In genomic region chr5:375336-375920, GRCh38 we compare ENCODE assay signal across 13 cellular contexts. TPM values are rescaled to one million over a fixed set of nuclear protein-coding genes. Genes with fewer than 3 reads are reported as not detected.
DNase-seq lines count a peak whose midpoint lies in the region; ATAC-seq and TF ChIP-seq lines count a peak whose summit lies in the region.
"Had no signal": no experiment of that assay in that cellular context is flagged by ENCODE, and none has a peak within 500 bp of the region (broad histone marks: within the 10 kb centered on the region; RNA-seq: fewer than 3 reads in every experiment).

No MANE protein-coding gene starts in this region.

- H3K9me3 Mint-ChIP-seq in H9, result no peaks in the 10 kb centered on the region
- H3K9me3 Mint-ChIP-seq in activated naive CD4-positive, alpha-beta T cell treated with anti-CD3 and anti-CD28 coated beads, Interleukin-2, amount 50 U/mL, for 72 hours, result no peaks in the 10 kb centered on the region
- H3K9me3 Mint-ChIP-seq: CD8-positive, alpha-beta T cell had no signal

- no peak overlapping the region for H4K91ac ChIP-seq in H9 (ENCODE audit: insufficient read length, low read depth, low read length)

- no peak overlapping the region for H2BK12ac ChIP-seq in H9 (ENCODE audit: insufficient read length, low read depth, low read length)

- peaks cover 30 to 50% (median 36%) of the 10 kb centered on the region in 11 experiments for H3K27me3 ChIP-seq in BLaER1 treated with 17β-estradiol and CSF1 and Interleukin-3, amounts not matched to agents 10 nM and 100 nM
- peaks cover 2% of the 10 kb centered on the region; the same call in 1 of the 2 replicates for H3K27me3 ChIP-seq in H9 (ENCODE audit: insufficient read depth, low read length)

- H3K27ac ChIP-seq in BLaER1 treated with 17β-estradiol and CSF1 and Interleukin-3, amounts not matched to agents 10 nM and 100 nM, result peak overlapping the region in 2 of 11 experiments; percentile 73 to 74; a peak in 2 of 22 replicates
- no peak overlapping the region for H3K27ac ChIP-seq in H9 (ENCODE audit: insufficient read length, low read depth, low read length)
- H3K27ac ChIP-seq: epithelial cell of prostate, WERI-Rb-1 had no signal

- H3K36me3 ChIP-seq in BLaER1 treated with 17β-estradiol and CSF1 and Interleukin-3, amounts not matched to agents 10 nM and 100 nM, result no peaks in the 10 kb centered on the region
- H3K36me3 ChIP-seq in mucosa of descending colon (ENCODE audit: low read depth), result no peaks in the 10 kb centered on the region
- H3K36me3 ChIP-seq: HAP-1, WERI-Rb-1 had no signal

- H2BK15ac ChIP-seq in H9 (ENCODE audit: low read depth, low read length), result no peak overlapping the region

- no peak overlapping the region for H3K4me3 Mint-ChIP-seq in H9

- H2BK5ac ChIP-seq in H9 (ENCODE audit: insufficient read length, low read length), result no peak overlapping the region

- H3K27me3 Mint-ChIP-seq in H9 (ENCODE audit: low read depth), result peaks cover 36% of the 10 kb centered on the region

- peaks cover 5 to 11% of the 10 kb centered on the region in 2 experiments for H3K4me1 Mint-ChIP-seq in H9

- no peak overlapping the region for H3K18ac ChIP-seq in H9 (ENCODE audit: insufficient read length, low read depth, low read length)

- no peaks in the 10 kb centered on the region for H3K79me2 ChIP-seq in H9 (ENCODE audit: insufficient read depth, low read length)

- H3K27ac Mint-ChIP-seq in H9, result peak overlapping the region in 1 of 3 experiments; percentile 70; a peak in 1 of 7 replicates
- peak overlapping the region; percentile 95 to 97 for H3K27ac Mint-ChIP-seq in activated naive CD4-positive, alpha-beta T cell treated with anti-CD3 and anti-CD28 coated beads, Interleukin-2, amount 50 U/mL, for 72 hours
- H3K27ac Mint-ChIP-seq: CD8-positive, alpha-beta T cell had no signal

- no peak overlapping the region for H3K56ac ChIP-seq in H9 (ENCODE audit: insufficient read length, low read depth, low read length)

- H2AK5ac ChIP-seq in H9 (ENCODE audit: insufficient read length, low read length), result no peak overlapping the region

- peaks cover 5% of the 10 kb centered on the region for H3K23me2 ChIP-seq in H9 (ENCODE audit: insufficient read length, low read depth, low read length, poor library complexity, severe bottlenecking)

- no peak overlapping the region for H3K4ac ChIP-seq in H9 (ENCODE audit: low read depth, low read length)

- DNase-seq in H9, result peak; percentile 12
- DNase-seq in activated naive CD4-positive, alpha-beta T cell treated with anti-CD3 and anti-CD28 coated beads, Interleukin-2, amount 50 U/mL, for 72 hours (ENCODE audit: low spot score in 2 of 2), result peak in 1 of 2 donors; percentile 54
- peak in 2 of 3 donors; percentile 0 to 17 for DNase-seq in mucosa of descending colon
- DNase-seq in NCI-H2196 treated with DMSO at 0.1 percent for 48 hours (lab: John Stamatoyannopoulos, UW; ENCODE audit: unreplicated experiment), result no peak
- DNase-seq in NCI-H345 (lab: John Stamatoyannopoulos, UW), result no peak
- no peak for DNase-seq in anterior cingulate cortex (lab: John Stamatoyannopoulos, UW)
- DNase-seq: WERI-Rb-1 had no signal

- intact Hi-C loops in mucosa of descending colon (cut with DNase I, micrococcal nuclease), result loop anchor here in 1 of 2 donors (10.0 kb wide), 1 partner anchor 1149 kb away; the partner anchor contains the start of gene LPCAT1

- no peak overlapping the region for H4K8ac ChIP-seq in H9 (replicated peaks; ENCODE audit: insufficient read length, low read depth, low read length)

- peaks cover 0 to 5% (median 0%) of the 10 kb centered on the region in 11 experiments; a peak in 4 of 22 replicates for H3K9me3 ChIP-seq in BLaER1 treated with 17β-estradiol and CSF1 and Interleukin-3, amounts not matched to agents 10 nM and 100 nM (replicated peaks in 1 of 11)
- H3K9me3 ChIP-seq in H9 (ENCODE audit: control insufficient read depth, low read depth, low read length), result no peaks in the 10 kb centered on the region
- no peaks in the 10 kb centered on the region for H3K9me3 ChIP-seq in mucosa of descending colon
- H3K9me3 ChIP-seq: HAP-1 had no signal

- no peak overlapping the region for H3K23ac ChIP-seq in H9 (ENCODE audit: insufficient read length, low read depth, low read length)

- H4K5ac ChIP-seq in H9 (ENCODE audit: insufficient read length, low read depth, low read length), result no peak overlapping the region

- H3K4me1 ChIP-seq in BLaER1 treated with 17β-estradiol and CSF1 and Interleukin-3, amounts not matched to agents 10 nM and 100 nM, result peaks cover 56 to 81% (median 74%) of the 10 kb centered on the region in 10 experiments
- H3K4me1 ChIP-seq in H9 (ENCODE audit: insufficient read depth, low read length), result no peaks in the 10 kb centered on the region
- peaks cover 5% of the 10 kb centered on the region for H3K4me1 ChIP-seq in mucosa of descending colon (ENCODE audit: low read depth)

- no peak overlapping the region for H3T11ph ChIP-seq in H9 (ENCODE audit: low read length)

- ATAC-seq in activated naive CD4-positive, alpha-beta T cell treated with anti-CD3 and anti-CD28 coated beads, Interleukin-2, amount 50 U/mL, for 72 hours, result no peak
- no peak for ATAC-seq in mucosa of descending colon
- ATAC-seq in GM21737 (IDR thresholded peaks at IDR 0.05; ENCODE audit: unreplicated experiment), result no peak
- ATAC-seq: CD8-positive, alpha-beta T cell; K562 had no signal

- peaks cover 0 to 39% (median 0%) of the 10 kb centered on the region in 11 experiments; a peak in 5 of 22 replicates for H4K20me1 ChIP-seq in BLaER1 treated with 17β-estradiol and CSF1 and Interleukin-3, amounts not matched to agents 10 nM and 100 nM
- no peaks in the 10 kb centered on the region for H4K20me1 ChIP-seq in H9 (ENCODE audit: control insufficient read depth, insufficient read depth, insufficient read length)

- H3K9ac ChIP-seq in BLaER1 treated with 17β-estradiol and CSF1 and Interleukin-3, amounts not matched to agents 10 nM and 100 nM, result peak overlapping the region in 3 of 11 experiments; percentile 3 to 72 (median 19); a peak in 1 of 22 replicates
- H3K9ac ChIP-seq in H9 (ENCODE audit: extremely low read depth, insufficient read length, low read length), result no peak overlapping the region

- H3K79me1 ChIP-seq in H9 (ENCODE audit: insufficient read depth, low read depth, low read length, poor library complexity, severe bottlenecking), result no peaks in the 10 kb centered on the region

- H3K14ac ChIP-seq in H9 (ENCODE audit: insufficient read depth, low read length), result no peak overlapping the region

- H2BK20ac ChIP-seq in H9 (ENCODE audit: low read depth, low read length, poor library complexity, severe bottlenecking), result no peak overlapping the region

- peak overlapping the region; percentile 86 to 97 (median 94) for H3K4me2 ChIP-seq in BLaER1 treated with 17β-estradiol and CSF1 and Interleukin-3, amounts not matched to agents 10 nM and 100 nM
- no peak overlapping the region for H3K4me2 ChIP-seq in H9 (ENCODE audit: insufficient read depth, insufficient read length, low read length)

- H3K36me3 Mint-ChIP-seq in H9 (ENCODE audit: insufficient read depth in 1 of 3, low read depth in 3 of 3), result no peaks in the 10 kb centered on the region; a peak in 1 of 7 replicates
- H3K36me3 Mint-ChIP-seq in activated naive CD4-positive, alpha-beta T cell treated with anti-CD3 and anti-CD28 coated beads, Interleukin-2, amount 50 U/mL, for 72 hours, result peaks cover 14 to 26% of the 10 kb centered on the region in 2 donors
- H3K36me3 Mint-ChIP-seq: CD8-positive, alpha-beta T cell had no signal

- no peak overlapping the region; a peak in 1 of 20 replicates for H3K4me3 ChIP-seq in BLaER1 treated with 17β-estradiol and CSF1 and Interleukin-3, amounts not matched to agents 10 nM and 100 nM
- no peak overlapping the region for H3K4me3 ChIP-seq in mucosa of descending colon
- H3K4me3 ChIP-seq: HAP-1, K562 had no signal

- no peak overlapping the region for H2AFZ ChIP-seq in H9 (ENCODE audit: low read length)

- no peak for TF ChIP-seq CTCF in H9 (conservative IDR thresholded peaks at IDR 0.05)
- no peak for TF ChIP-seq CTCF in mucosa of descending colon (IDR thresholded peaks at IDR 0.05)

- no peak overlapping the region for H2BK120ac ChIP-seq in H9 (ENCODE audit: low read depth, low read length, poor library complexity, severe bottlenecking)

- WGBS in H9 (ENCODE audit: extremely low coverage, insufficient read length, low lambda C conversion rate), result no CpG with 5 or more reads among the region's 21 CpGs

RNA-seq across cellular contexts. Expression of gene AHRR, which starts 53.9 kb away (rescaled TPM):
- total RNA-seq in H9 (2021) (1.7 and 2.2 TPM in 2 replicates), mucosa of descending colon (1 to 10 TPM; 2.0 to 3.2 (median 2.3) TPM)
- total RNA-seq in activated naive CD4-positive, alpha-beta T cell treated with anti-CD3 and anti-CD28 coated beads, Interleukin-2, amount 50 U/mL, for 72 hours, result 10 to 100 TPM; 38.3 to 43.8 TPM

Comparison
In these comparisons a context has a peak if more than half of its experiments do, and no peak if none do; other contexts are left out.
1. DNase-seq: peak in H9 (single experiment) and mucosa of descending colon (2 of 3); none in NCI-H2196 treated with DMSO at 0.1 percent for 48 hours (single experiment), NCI-H345 (single experiment) and anterior cingulate cortex (0 of 58).
2. RNA of gene AHRR, which starts 53.9 kb away (total RNA-seq): 38.3 to 43.8 TPM in activated naive CD4-positive, alpha-beta T cell treated with anti-CD3 and anti-CD28 coated beads, Interleukin-2, amount 50 U/mL, for 72 hours; 2.0 to 3.2 TPM in mucosa of descending colon and 1.7 to 2.2 TPM in H9; every median in the first group is over 4 times any median in the second.